ENCODE assay signal across 24 cellular contexts in the genomic region with DNA sequence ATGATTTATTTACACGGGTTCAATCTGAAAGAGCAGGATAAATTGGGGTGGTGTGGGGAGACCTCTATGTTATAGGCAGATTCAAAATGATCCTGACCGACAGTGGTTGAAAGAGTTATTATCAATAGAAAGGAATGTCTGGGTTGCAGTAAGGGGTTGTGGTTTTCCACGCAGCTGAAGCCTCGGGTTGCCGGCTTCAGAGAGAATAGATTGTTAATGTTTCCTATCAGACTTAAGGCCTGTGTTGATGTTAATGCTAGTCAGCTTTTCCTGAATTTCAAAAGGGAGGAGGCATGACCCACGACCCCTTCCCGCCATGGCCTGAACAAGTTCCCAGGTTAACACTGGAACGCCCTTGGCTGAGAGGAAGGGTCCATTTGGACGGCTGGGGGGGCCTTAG. TPM values are rescaled to one million over a fixed set of nuclear protein-coding genes. Genes with fewer than 3 reads are reported as not detected.
A peak's percentile ranks its signal among the peaks of the same experiment; 100 is the strongest.
DNase-seq lines count a peak whose midpoint lies in the region; ATAC-seq, FAIRE-seq and TF ChIP-seq lines count a peak whose summit lies in the region.
"Had no signal": no experiment of that assay in that cellular context is flagged by ENCODE, and none has a peak within 500 bp of the region (broad histone marks: within the 10 kb centered on the region; RNA-seq: fewer than 3 reads in every experiment).

No MANE protein-coding gene starts in this region.

- H3K9me3 Mint-ChIP-seq in activated CD4-positive, alpha-beta T cell treated with anti-CD3 and anti-CD28 coated beads, Interleukin-2, amount 10 ng/mL, durations not matched to agents 24 days and 14 days, result no peaks in the 10 kb centered on the region
- H3K9me3 Mint-ChIP-seq in activated CD4-positive, alpha-beta T cell treated with anti-CD3 and anti-CD28 coated beads for 36 hours (ENCODE audit: low read depth), result no peaks in the 10 kb centered on the region
- no peaks in the 10 kb centered on the region for H3K9me3 Mint-ChIP-seq in T-cell
- no peaks in the 10 kb centered on the region for H3K9me3 Mint-ChIP-seq in endothelial cell (ENCODE audit: unreplicated experiment)
- H3K9me3 Mint-ChIP-seq in nephron progenitor cell, result no peaks in the 10 kb centered on the region
- H3K9me3 Mint-ChIP-seq: T-helper 1 cell treated with Interleukin-12 subunit alpha and Interleukin-12 subunit beta and Interleukin-4 antibody, amounts not matched to agents 30 μg/mL and 1 μg/mL, for 36 hours had no signal

- POLR2A ChIA-PET in activated CD4-positive, alpha-beta T cell treated with anti-CD3 and anti-CD28 coated beads for 36 hours (lab: Charles Lee), result no interaction called here
- POLR2A ChIA-PET in T-cell (lab: Charles Lee), result no interaction called here

- H3K4me3 Mint-ChIP-seq in activated CD4-positive, alpha-beta T cell treated with anti-CD3 and anti-CD28 coated beads, Interleukin-2, amount 10 ng/mL, durations not matched to agents 24 days and 14 days, result peak overlapping the region; percentile 27
- H3K4me3 Mint-ChIP-seq in activated CD4-positive, alpha-beta T cell treated with anti-CD3 and anti-CD28 coated beads for 36 hours, result no peak overlapping the region
- H3K4me3 Mint-ChIP-seq in T-cell (peak overlapping the region; percentile 26 to 63 (median 55)), endothelial cell (ENCODE audit: unreplicated experiment) (no peak overlapping the region), nephron progenitor cell (peak overlapping the region; percentile 15)
- H3K4me3 Mint-ChIP-seq: T-helper 1 cell treated with Interleukin-12 subunit alpha and Interleukin-12 subunit beta and Interleukin-4 antibody, amounts not matched to agents 30 μg/mL and 1 μg/mL, for 36 hours had no signal

- H3K36me3 Mint-ChIP-seq in activated CD4-positive, alpha-beta T cell treated with anti-CD3 and anti-CD28 coated beads, Interleukin-2, amount 10 ng/mL, durations not matched to agents 24 days and 14 days (ENCODE audit: low read depth), result peaks cover 6% of the 10 kb centered on the region
- peaks cover 18% of the 10 kb centered on the region for H3K36me3 Mint-ChIP-seq in activated CD4-positive, alpha-beta T cell treated with anti-CD3 and anti-CD28 coated beads for 36 hours (ENCODE audit: low read depth)
- peaks cover under 1% of the 10 kb centered on the region for H3K36me3 Mint-ChIP-seq in T-cell
- peaks cover 6% of the 10 kb centered on the region for H3K36me3 Mint-ChIP-seq in endothelial cell (ENCODE audit: low read depth, unreplicated experiment)
- H3K36me3 Mint-ChIP-seq in nephron progenitor cell (ENCODE audit: low read depth), result no peaks in the 10 kb centered on the region

- intact Hi-C loops in activated CD4-positive, alpha-beta T cell treated with anti-CD3 and anti-CD28 coated beads, Interleukin-2, amount 10 ng/mL, durations not matched to agents 24 days and 14 days (cut with micrococcal nuclease), result no loop called here
- intact Hi-C loops in activated CD4-positive, alpha-beta T cell treated with anti-CD3 and anti-CD28 coated beads for 36 hours (cut with DNase I, micrococcal nuclease), result loop anchor here in 1 of 2 experiments (10.0 kb wide), 2 partner anchors 239 to 339 kb away; partner anchors contain the start of genes ATAD3A and MIB2
- intact Hi-C loops in left ventricle myocardium superior (cut with micrococcal nuclease), result no loop called here

- no peaks in the 10 kb centered on the region for H3K27me3 Mint-ChIP-seq in activated CD4-positive, alpha-beta T cell treated with anti-CD3 and anti-CD28 coated beads, Interleukin-2, amount 10 ng/mL, durations not matched to agents 24 days and 14 days
- no peaks in the 10 kb centered on the region for H3K27me3 Mint-ChIP-seq in activated CD4-positive, alpha-beta T cell treated with anti-CD3 and anti-CD28 coated beads for 36 hours
- H3K27me3 Mint-ChIP-seq in T-cell (no peaks in the 10 kb centered on the region), endothelial cell (ENCODE audit: unreplicated experiment) (peaks cover 19% of the 10 kb centered on the region), nephron progenitor cell (ENCODE audit: low read depth, poor library complexity) (no peaks in the 10 kb centered on the region)

- ATAC-seq in activated CD4-positive, alpha-beta T cell treated with anti-CD3 and anti-CD28 coated beads for 36 hours, result no peak
- no peak for ATAC-seq in T-cell (replicated peaks in 1 of 4)
- ATAC-seq in left ventricle myocardium superior, result no peak
- ATAC-seq: stimulated activated naive CD8-positive, alpha-beta T cell treated with anti-CD3 and anti-CD28 coated beads, Interleukin-15, Interleukin-2, amounts not matched to agents 100 U/mL and 50 U/mL, for 24 hours had no signal

- no peak overlapping the region for H3K27ac Mint-ChIP-seq in activated CD4-positive, alpha-beta T cell treated with anti-CD3 and anti-CD28 coated beads, Interleukin-2, amount 10 ng/mL, durations not matched to agents 24 days and 14 days
- H3K27ac Mint-ChIP-seq in activated CD4-positive, alpha-beta T cell treated with anti-CD3 and anti-CD28 coated beads for 36 hours, result no peak overlapping the region
- no peak overlapping the region for H3K27ac Mint-ChIP-seq in T-cell
- peak overlapping the region; percentile 36 for H3K27ac Mint-ChIP-seq in endothelial cell (ENCODE audit: unreplicated experiment)
- no peak overlapping the region for H3K27ac Mint-ChIP-seq in nephron progenitor cell
- H3K27ac Mint-ChIP-seq: T-helper 1 cell treated with Interleukin-12 subunit alpha and Interleukin-12 subunit beta and Interleukin-4 antibody, amounts not matched to agents 30 μg/mL and 1 μg/mL, for 36 hours had no signal

- H3K4me1 Mint-ChIP-seq in activated CD4-positive, alpha-beta T cell treated with anti-CD3 and anti-CD28 coated beads, Interleukin-2, amount 10 ng/mL, durations not matched to agents 24 days and 14 days, result peaks cover 18% of the 10 kb centered on the region
- peaks cover 24% of the 10 kb centered on the region for H3K4me1 Mint-ChIP-seq in activated CD4-positive, alpha-beta T cell treated with anti-CD3 and anti-CD28 coated beads for 36 hours
- peaks cover 21 to 29% (median 26%) of the 10 kb centered on the region in 3 donors for H3K4me1 Mint-ChIP-seq in T-cell
- peaks cover 21% of the 10 kb centered on the region for H3K4me1 Mint-ChIP-seq in endothelial cell (ENCODE audit: unreplicated experiment)
- peaks cover 37% of the 10 kb centered on the region for H3K4me1 Mint-ChIP-seq in nephron progenitor cell

- FAIRE-seq in RCC 7860 (lab: Jason Lieb, UNC), result no peak
- FAIRE-seq: colon, endometrium had no signal

- no peak for DNase-seq in activated CD4-positive, alpha-beta T cell treated with anti-CD3 and anti-CD28 coated beads, Interleukin-2, amount 10 ng/mL, durations not matched to agents 24 days and 14 days
- DNase-seq in activated CD4-positive, alpha-beta T cell treated with anti-CD3 and anti-CD28 coated beads for 36 hours, result no peak
- DNase-seq in T-cell (no peak), endothelial cell (ENCODE audit: low spot score) (no peak), nephron progenitor cell (no peak), left ventricle myocardium superior (no peak), RCC 7860 (ENCODE audit: low spot score) (no peak), RKO (ENCODE audit: low spot score) (no peak)
- DNase-seq: 8988T; activated CD4-positive, CD25-positive, alpha-beta regulatory T cell treated with anti-CD3 and anti-CD28 coated beads, Interleukin-2, amount 50 U/mL, for 72 hours; DMS53; foreskin fibroblast; GOT3; left ventricle myocardium inferior; MV-4-11; NCI-H2029 treated with DMSO at 0.1 percent for 48 hours; NCI-H510A; SHP77 treated with DMSO at 0.1 percent for 48 hours; stimulated activated naive CD8-positive, alpha-beta T cell treated with anti-CD3 and anti-CD28 coated beads, Interleukin-15, Interleukin-2, amounts not matched to agents 100 U/mL and 50 U/mL, for 24 hours; upper lobe of left lung had no signal

- TF ChIP-seq CTCF in endothelial cell (IDR thresholded peaks at IDR 0.05; ENCODE audit: unreplicated experiment), result no peak
- TF ChIP-seq CTCF in nephron progenitor cell (IDR thresholded peaks at IDR 0.05), result no peak

- CTCF ChIA-PET in activated CD4-positive, alpha-beta T cell treated with anti-CD3 and anti-CD28 coated beads for 36 hours (lab: Charles Lee), result interaction anchor here (0.6 kb wide), 1 partner anchor 30 kb away, joined by 4 read pairs; no protein-coding TSS in a partner anchor
- CTCF ChIA-PET in T-cell (lab: Charles Lee), result no interaction called here

RNA-seq across cellular contexts. Expression of gene UBE2J2, which starts 2.2 kb away (rescaled TPM):
- 86.9 and 87.3 TPM in 2 replicates for total RNA-seq in activated CD4-positive, alpha-beta T cell treated with anti-CD3 and anti-CD28 coated beads, Interleukin-2, amount 10 ng/mL, durations not matched to agents 24 days and 14 days
- 10 to 100 TPM; 57.4 to 60.2 TPM for total RNA-seq in activated CD4-positive, alpha-beta T cell treated with anti-CD3 and anti-CD28 coated beads for 36 hours
- 10 to 100 TPM; 60.8 to 89.8 (median 83.6) TPM for total RNA-seq in T-cell
- total RNA-seq in endothelial cell (ENCODE audit: unreplicated experiment), result 71.9 TPM
- 39.5 TPM for total RNA-seq in left ventricle myocardium superior

RNA-seq across cellular contexts. Expression of gene SCNN1D, which starts 4.4 kb away (rescaled TPM):
- 3.1 and 3.2 TPM in 2 replicates for total RNA-seq in activated CD4-positive, alpha-beta T cell treated with anti-CD3 and anti-CD28 coated beads, Interleukin-2, amount 10 ng/mL, durations not matched to agents 24 days and 14 days
- 1 to 10 TPM; 3.6 to 3.8 TPM for total RNA-seq in activated CD4-positive, alpha-beta T cell treated with anti-CD3 and anti-CD28 coated beads for 36 hours
- total RNA-seq in T-cell, result 10 to 100 TPM in 4 of 5 donors, 1 to 10 TPM in 1; 9.5 to 15.3 (median 11.1) TPM
- 3.9 TPM for total RNA-seq in endothelial cell (ENCODE audit: unreplicated experiment)
- 3.0 TPM for total RNA-seq in left ventricle myocardium superior

RNA-seq across cellular contexts. Expression of gene C1QTNF12, which starts 29.3 kb away (rescaled TPM):
- 1.3 and 2.8 TPM in 2 replicates for total RNA-seq in activated CD4-positive, alpha-beta T cell treated with anti-CD3 and anti-CD28 coated beads, Interleukin-2, amount 10 ng/mL, durations not matched to agents 24 days and 14 days
- total RNA-seq in activated CD4-positive, alpha-beta T cell treated with anti-CD3 and anti-CD28 coated beads for 36 hours, result 1 to 10 TPM; 1.1 to 1.6 TPM
- 1 to 10 TPM; 2.8 to 4.2 (median 4.0) TPM for total RNA-seq in T-cell
- total RNA-seq in endothelial cell (ENCODE audit: unreplicated experiment), result 0.69 TPM
- 0.50 TPM for total RNA-seq in left ventricle myocardium superior
- total RNA-seq: ascending aorta had no signal

RNA-seq across cellular contexts. Expression of gene ACAP3, which starts 31.9 kb away (rescaled TPM):
- 54.1 and 55.7 TPM in 2 replicates for total RNA-seq in activated CD4-positive, alpha-beta T cell treated with anti-CD3 and anti-CD28 coated beads, Interleukin-2, amount 10 ng/mL, durations not matched to agents 24 days and 14 days
- 10 to 100 TPM; 17.5 to 24.3 TPM for total RNA-seq in activated CD4-positive, alpha-beta T cell treated with anti-CD3 and anti-CD28 coated beads for 36 hours
- total RNA-seq in T-cell (100 to 1,000 TPM in 2 of 5 donors, 10 to 100 TPM in 3; 63.0 to 107 (median 99.8) TPM), endothelial cell (ENCODE audit: unreplicated experiment) (54.0 TPM), left ventricle myocardium superior (60.4 TPM)

RNA-seq across cellular contexts. Expression of gene PUSL1, which starts 32.6 kb away (rescaled TPM):
- 33.4 and 35.2 TPM in 2 replicates for total RNA-seq in activated CD4-positive, alpha-beta T cell treated with anti-CD3 and anti-CD28 coated beads, Interleukin-2, amount 10 ng/mL, durations not matched to agents 24 days and 14 days
- total RNA-seq in activated CD4-positive, alpha-beta T cell treated with anti-CD3 and anti-CD28 coated beads for 36 hours, result 10 to 100 TPM; 13.7 to 18.0 TPM
- 10 to 100 TPM; 16.7 to 26.4 (median 22.6) TPM for total RNA-seq in T-cell
- total RNA-seq in endothelial cell (ENCODE audit: unreplicated experiment), result 14.0 TPM
- 11.1 TPM for total RNA-seq in left ventricle myocardium superior

Comparison
In these comparisons a context has a peak if more than half of its experiments do, and no peak if none do; other contexts are left out.
1. H3K4me3 Mint-ChIP-seq: peak in activated CD4-positive, alpha-beta T cell treated with anti-CD3 and anti-CD28 coated beads, Interleukin-2, amount 10 ng/mL, durations not matched to agents 24 days and 14 days (single experiment), T-cell (3 of 3) and nephron progenitor cell (single experiment); none in activated CD4-positive, alpha-beta T cell treated with anti-CD3 and anti-CD28 coated beads for 36 hours (single experiment) and endothelial cell (single experiment).